ENCODE assay signal across 13 cellular contexts in the genomic region with DNA sequence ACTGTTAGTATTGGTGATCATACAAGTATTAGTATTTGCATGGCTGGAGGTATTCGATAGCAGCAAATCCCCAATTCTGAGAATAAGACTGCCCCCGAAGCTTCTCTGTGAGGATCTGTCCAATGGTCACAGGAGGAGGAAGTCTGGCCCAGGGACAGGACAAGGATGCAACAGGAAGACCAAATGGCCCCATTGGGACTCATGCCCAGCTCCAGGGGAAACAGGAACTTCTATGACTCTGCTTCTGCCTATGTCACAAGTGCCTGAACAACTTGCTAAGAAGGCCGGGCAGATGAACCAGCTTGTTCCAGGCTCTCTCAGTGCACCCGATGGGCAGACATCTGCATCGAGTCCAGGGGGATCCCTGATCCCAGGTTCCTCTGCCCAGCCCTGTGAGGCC.
"Had no signal": no experiment of that assay in that cellular context is flagged by ENCODE, and none has a peak within 500 bp of the region (broad histone marks: within the 10 kb centered on the region; RNA-seq: fewer than 3 reads in every experiment).

No MANE protein-coding gene starts in this region.

- H3K27ac ChIP-seq: esophagus muscularis mucosa, foreskin keratinocyte, left lung, parathyroid adenoma, thyroid gland, uterus had no signal

- H3K36me3 ChIP-seq: esophagus muscularis mucosa, left lung, thyroid gland, uterus had no signal

- H3K27me3 ChIP-seq: esophagus muscularis mucosa, left lung, thyroid gland, uterus had no signal

- H3K79me2 ChIP-seq: parathyroid adenoma had no signal

- DNase-seq: activated CD4-positive, alpha-beta T cell treated with anti-CD3 and anti-CD28 coated beads for 48 hours; amniotic stem cell; foreskin keratinocyte; islet precursor cell; left lung; mesendoderm; retina; thyroid gland had no signal

- H3K9me3 ChIP-seq: thyroid gland, uterus had no signal

- H3K9ac ChIP-seq: parathyroid adenoma had no signal

- ATAC-seq: foreskin keratinocyte, left lung, WTC11 had no signal

- H2AFZ ChIP-seq: parathyroid adenoma had no signal

- H3K4me2 ChIP-seq: smooth muscle cell had no signal

- H3K4me3 ChIP-seq: esophagus muscularis mucosa, left lung, smooth muscle cell, thyroid gland, uterus had no signal

- H3K4me1 ChIP-seq: foreskin keratinocyte, thyroid gland, uterus had no signal
